Comparison of ENCODE assay signal across 11 cellular contexts in the genomic region with DNA sequence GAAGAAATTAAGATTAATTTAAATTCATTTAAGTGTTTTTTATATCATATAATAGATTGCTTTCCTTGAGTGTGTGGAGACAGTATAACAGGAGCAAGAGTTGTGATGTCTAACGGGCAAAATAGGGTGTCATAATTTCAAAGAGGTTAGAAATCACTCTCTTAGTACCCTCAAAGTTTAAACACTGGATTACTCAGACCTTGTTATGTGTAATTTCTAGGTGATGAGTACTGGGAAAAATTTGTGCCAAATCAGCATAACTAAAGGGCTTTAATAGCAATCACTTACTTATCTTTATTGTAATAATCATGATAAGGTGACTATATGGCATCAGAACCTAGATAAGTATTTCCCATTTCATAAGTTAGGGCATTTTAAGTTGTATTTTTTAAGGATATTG.
"Had no signal": no experiment of that assay in that cellular context is flagged by ENCODE, and none has a peak within 500 bp of the region (broad histone marks: within the 10 kb centered on the region; RNA-seq: fewer than 3 reads in every experiment).

No MANE protein-coding gene starts in this region.

- H3K4me3 ChIP-seq: breast epithelium, heart right ventricle, ovary had no signal

- H3K27ac Mint-ChIP-seq: activated naive CD4-positive, alpha-beta T cell treated with anti-CD3 and anti-CD28 coated beads, Interleukin-2, amount 50 U/mL, for 72 hours had no signal

- H3K4me3 Mint-ChIP-seq: neural crest cell had no signal

- H3K36me3 ChIP-seq: breast epithelium, heart right ventricle, ovary had no signal

- H3K9me3 Mint-ChIP-seq: activated naive CD4-positive, alpha-beta T cell treated with anti-CD3 and anti-CD28 coated beads, Interleukin-2, amount 50 U/mL, for 72 hours; neural crest cell had no signal

- DNase-seq: activated CD4-positive, alpha-beta T cell treated with anti-CD3 and anti-CD28 coated beads for 48 hours; activated effector memory CD4-positive, alpha-beta T cell treated with Interleukin-2 at 50 U/mL for 16 hours; aorta; heart right ventricle; kidney; left ventricle myocardium superior; ovary; T-helper 9 cell had no signal

- H3K4me1 Mint-ChIP-seq: neural crest cell had no signal

- H3K9me3 ChIP-seq: breast epithelium, heart right ventricle, ovary had no signal

- H3K4me1 ChIP-seq: breast epithelium had no signal

- H3K27me3 ChIP-seq: breast epithelium, heart right ventricle, ovary had no signal

- H3K27ac ChIP-seq: breast epithelium, heart right ventricle, ovary had no signal
